In genomic region chr9:35679766-35680330, GRCh38 we compare ENCODE assay signal across 1 cellular context.
TF ChIP-seq lines count a peak whose summit lies in the region.

No MANE protein-coding gene starts in this region.

TF ChIP-seq in GM12891, 5 proteins besides CTCF, POLR2A, EP300 and RAD21 (continued from another document):
- TF ChIP-seq PAX5 (IDR thresholded peaks at IDR 0.05; ENCODE audit: insufficient read depth, low read length, severe bottlenecking): no peak
